15 cellular contexts compared by ENCODE assay signal in the genomic region with DNA sequence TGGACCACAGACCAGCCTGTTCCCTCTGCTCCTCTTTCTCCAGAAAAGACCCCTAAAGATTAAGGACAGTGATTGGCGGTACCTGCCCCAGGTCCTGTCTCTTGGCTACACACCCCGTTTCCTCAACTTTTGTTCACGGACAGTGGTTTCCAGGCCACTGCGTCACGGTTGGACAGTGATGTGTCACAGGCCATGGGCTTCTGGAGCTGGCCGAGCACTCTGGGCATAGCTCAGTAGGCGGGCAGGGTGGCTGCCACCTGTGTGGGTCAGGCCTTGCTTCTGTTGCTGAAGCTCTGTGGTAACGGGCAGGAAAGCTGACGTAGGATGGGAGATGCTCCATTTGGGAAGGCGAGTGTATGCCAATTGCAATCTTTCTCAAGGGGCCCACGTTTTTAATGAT. TPM values are rescaled to one million over a fixed set of nuclear protein-coding genes. Genes with fewer than 3 reads are reported as not detected.
"Had no signal": no experiment of that assay in that cellular context is flagged by ENCODE, and none has a peak within 500 bp of the region (broad histone marks: within the 10 kb centered on the region; RNA-seq: fewer than 3 reads in every experiment).

No MANE protein-coding gene starts in this region.

- H3K27ac ChIP-seq: adrenal gland had no signal

- H3K9me3 ChIP-seq: adrenal gland, mucosa of descending colon had no signal

- H3K4me1 Mint-ChIP-seq: activated CD8-positive, alpha-beta memory T cell treated with anti-CD3 and anti-CD28 coated beads, Interleukin-2, amount 10 ng/mL, durations not matched to agents 7 days and 5 days; central memory CD8-positive, alpha-beta T cell; stimulated activated effector memory CD8-positive, alpha-beta T cell treated with anti-CD3 and anti-CD28 coated beads, Interleukin-12 subunit alpha, Interleukin-12 subunit beta, amount 100 ng/mL, for 72 hours had no signal

- H3K27ac Mint-ChIP-seq: activated CD8-positive, alpha-beta memory T cell treated with anti-CD3 and anti-CD28 coated beads, Interleukin-2, amount 10 ng/mL, durations not matched to agents 7 days and 5 days; activated naive CD4-positive, alpha-beta T cell treated with anti-CD3 and anti-CD28 coated beads for 36 hours; effector memory CD8-positive, alpha-beta T cell; stimulated activated effector memory CD8-positive, alpha-beta T cell treated with anti-CD3 and anti-CD28 coated beads, Interleukin-12 subunit alpha, Interleukin-12 subunit beta, amount 100 ng/mL, for 72 hours had no signal

- H3K4me3 ChIP-seq: adrenal gland, mucosa of descending colon had no signal

- H3K9me3 Mint-ChIP-seq: activated naive CD4-positive, alpha-beta T cell treated with anti-CD3 and anti-CD28 coated beads for 36 hours; activated T-cell treated with anti-CD3 and anti-CD28 coated beads, Interleukin-2, amount 50 U/mL, for 4 hours; central memory CD8-positive, alpha-beta T cell; effector memory CD8-positive, alpha-beta T cell; naive thymus-derived CD8-positive, alpha-beta T cell; stimulated activated effector memory CD8-positive, alpha-beta T cell treated with anti-CD3 and anti-CD28 coated beads, Interleukin-12 subunit alpha, Interleukin-12 subunit beta, amount 100 ng/mL, for 72 hours had no signal

- H3K27me3 ChIP-seq: adrenal gland had no signal

- DNase-seq: activated naive CD4-positive, alpha-beta T cell treated with anti-CD3 and anti-CD28 coated beads for 36 hours; activated T-cell treated with anti-CD3 and anti-CD28 coated beads, Interleukin-2, amount 50 U/mL, for 4 hours; effector memory CD8-positive, alpha-beta T cell; erythroblast; hypothalamus; mammary epithelial cell; naive thymus-derived CD8-positive, alpha-beta T cell; occipital lobe; trophoblast cell had no signal

- H3K4me3 Mint-ChIP-seq: activated CD8-positive, alpha-beta memory T cell treated with anti-CD3 and anti-CD28 coated beads, Interleukin-2, amount 10 ng/mL, durations not matched to agents 7 days and 5 days; activated naive CD4-positive, alpha-beta T cell treated with anti-CD3 and anti-CD28 coated beads for 36 hours; activated T-cell treated with anti-CD3 and anti-CD28 coated beads, Interleukin-2, amount 50 U/mL, for 4 hours; central memory CD8-positive, alpha-beta T cell; effector memory CD8-positive, alpha-beta T cell; stimulated activated effector memory CD8-positive, alpha-beta T cell treated with anti-CD3 and anti-CD28 coated beads, Interleukin-12 subunit alpha, Interleukin-12 subunit beta, amount 100 ng/mL, for 72 hours had no signal

- H3K27me3 Mint-ChIP-seq: activated CD8-positive, alpha-beta memory T cell treated with anti-CD3 and anti-CD28 coated beads, Interleukin-2, amount 10 ng/mL, durations not matched to agents 7 days and 5 days; central memory CD8-positive, alpha-beta T cell; effector memory CD8-positive, alpha-beta T cell; naive thymus-derived CD8-positive, alpha-beta T cell had no signal

- ATAC-seq: activated CD4-positive, CD25-positive, alpha-beta regulatory T cell treated with anti-CD3 and anti-CD28 coated beads, Interleukin-2, amount 50 U/mL, for 24 hours; activated CD8-positive, alpha-beta memory T cell treated with anti-CD3 and anti-CD28 coated beads, Interleukin-2, amount 10 ng/mL, durations not matched to agents 7 days and 5 days; activated T-cell treated with anti-CD3 and anti-CD28 coated beads, Interleukin-2, amount 50 U/mL, for 4 hours; effector memory CD8-positive, alpha-beta T cell; naive thymus-derived CD8-positive, alpha-beta T cell; stimulated activated effector memory CD8-positive, alpha-beta T cell treated with anti-CD3 and anti-CD28 coated beads, Interleukin-12 subunit alpha, Interleukin-12 subunit beta, amount 100 ng/mL, for 72 hours had no signal

- H3K36me3 Mint-ChIP-seq: activated CD8-positive, alpha-beta memory T cell treated with anti-CD3 and anti-CD28 coated beads, Interleukin-2, amount 10 ng/mL, durations not matched to agents 7 days and 5 days; naive thymus-derived CD8-positive, alpha-beta T cell; stimulated activated effector memory CD8-positive, alpha-beta T cell treated with anti-CD3 and anti-CD28 coated beads, Interleukin-12 subunit alpha, Interleukin-12 subunit beta, amount 100 ng/mL, for 72 hours had no signal

RNA-seq across cellular contexts. Expression of a gene that starts 13.6 kb away (rescaled TPM):
- total RNA-seq: naive thymus-derived CD8-positive, alpha-beta T cell had no signal
